18 cellular contexts compared by ENCODE assay signal in genomic region chr6:55131616-55132015, GRCh38. TPM values are rescaled to one million over a fixed set of nuclear protein-coding genes. Genes with fewer than 3 reads are reported as not detected.
DNase-seq lines count a peak whose midpoint lies in the region; ATAC-seq and TF ChIP-seq lines count a peak whose summit lies in the region.
"Had no signal": no experiment of that assay in that cellular context is flagged by ENCODE, and none has a peak within 500 bp of the region (broad histone marks: within the 10 kb centered on the region; RNA-seq: fewer than 3 reads in every experiment).

No MANE protein-coding gene starts in this region.

- H2AFZ ChIP-seq in osteoblast (ENCODE audit: low read length), result no peak overlapping the region
- H2AFZ ChIP-seq: GM23338 had no signal

- no peaks in the 10 kb centered on the region for H3K9me3 ChIP-seq in adipocyte (ENCODE audit: control insufficient read depth, low read length)
- no peaks in the 10 kb centered on the region for H3K9me3 ChIP-seq in osteoblast (ENCODE audit: low read depth, low read length)

- no peaks in the 10 kb centered on the region for H4K20me1 ChIP-seq in osteoblast (ENCODE audit: insufficient read depth, low read length)

- no peak overlapping the region for H3K9ac ChIP-seq in adipocyte (ENCODE audit: low read length)

- DNase-seq in HCEC 1CT, result peak; percentile 20
- DNase-seq in adipocyte (ENCODE audit: low read depth), result peak; percentile 2
- DNase-seq in kidney glomerular epithelial cell (lab: John Stamatoyannopoulos, UW), result peak; percentile 3
- peak; percentile 84 for DNase-seq in renal cortical epithelial cell (ENCODE audit: low read depth)
- no peak for DNase-seq in activated CD4-positive, CD25-positive, alpha-beta regulatory T cell treated with anti-CD3 and anti-CD28 coated beads, Interleukin-2, amount 50 U/mL, for 72 hours
- no peak for DNase-seq in osteoblast (ENCODE audit: insufficient read length, low spot score, missing footprints)
- DNase-seq: C1 segment of cervical spinal cord; Calu3; CD4-positive, alpha-beta T cell; DMS 273 treated with DMSO at 0.1 percent for 48 hours; DMS79 treated with DMSO at 0.1 percent for 48 hours; EL; H9 had no signal

- no peaks in the 10 kb centered on the region for H3K36me3 ChIP-seq in adipocyte (ENCODE audit: control insufficient read depth, insufficient read depth, low read length, severe bottlenecking)
- H3K36me3 ChIP-seq in osteoblast (ENCODE audit: insufficient read depth, low read length), result no peaks in the 10 kb centered on the region

- no peak overlapping the region for H3K4me3 ChIP-seq in adipocyte (ENCODE audit: low read length)
- H3K4me3 ChIP-seq in osteoblast (ENCODE audit: insufficient read depth, low read length), result no peak overlapping the region
- H3K4me3 ChIP-seq: GM23338 had no signal

- H3K4me1 ChIP-seq in adipocyte (ENCODE audit: control insufficient read depth, insufficient read depth, low read length) (peaks cover 1% of the 10 kb centered on the region), osteoblast (ENCODE audit: insufficient read depth, low read length) (no peaks in the 10 kb centered on the region)

- no peaks in the 10 kb centered on the region for H3K27me3 ChIP-seq in adipocyte (replicated peaks; ENCODE audit: control insufficient read depth, insufficient read depth, low read length)
- no peaks in the 10 kb centered on the region for H3K27me3 ChIP-seq in osteoblast (ENCODE audit: insufficient read depth, low read length)

- no peak for ATAC-seq in HG03565 (IDR thresholded peaks at IDR 0.05; ENCODE audit: unreplicated experiment)
- ATAC-seq: GM23338 had no signal

- H3K4me2 ChIP-seq in osteoblast (ENCODE audit: insufficient read depth, low read length), result no peak overlapping the region
- H3K4me2 ChIP-seq: GM23338 had no signal

- no peak overlapping the region for H3K27ac ChIP-seq in osteoblast (ENCODE audit: low read depth, low read length)

- no peaks in the 10 kb centered on the region for H3K79me2 ChIP-seq in osteoblast (ENCODE audit: insufficient read depth, low read length)

- no peak for TF ChIP-seq CTCF in osteoblast (IDR thresholded peaks at IDR 0.05; ENCODE audit: extremely low read depth, low read depth, low read length)

RNA-seq across cellular contexts. Expression of gene HCRTR2, which starts 42.7 kb away (rescaled TPM):
- total RNA-seq in renal cortical epithelial cell (not detected in 2 replicates), osteoblast (under 0.01 TPM in 1 of 2 replicates, not detected in the other)
- total RNA-seq: A172; B cell; Calu3; CD4-positive, alpha-beta T cell; GM23338; H9; HT-29 had no signal

Comparison
In these comparisons a context has a peak if more than half of its experiments do, and no peak if none do; other contexts are left out.
1. DNase-seq: peak in HCEC 1CT (single experiment), adipocyte (single experiment), kidney glomerular epithelial cell (single experiment) and renal cortical epithelial cell (single experiment); none in activated CD4-positive, CD25-positive, alpha-beta regulatory T cell treated with anti-CD3 and anti-CD28 coated beads, Interleukin-2, amount 50 U/mL, for 72 hours (single experiment) and osteoblast (single experiment).